1 cellular context compared by ENCODE assay signal in genomic region chr6:33323623-33323948, GRCh38.
TF ChIP-seq lines count a peak whose summit lies in the region.

No MANE protein-coding gene starts in this region.

TF ChIP-seq in HepG2, 621 proteins besides CTCF, POLR2A, EP300 and RAD21 (continued from another document and continues in another):
- no peak for TF ChIP-seq ZBTB40 (IDR thresholded peaks at IDR 0.05)
- 0 out of 2 replicates have a peak, but pooled peaks have one; percentile 39 for TF ChIP-seq ZBTB40 (CRISPR knock-in tag; IDR thresholded peaks at IDR 0.05)
- no peak for TF ChIP-seq ZNF33A (CRISPR knock-in tag; IDR thresholded peaks at IDR 0.05; ENCODE audit: borderline replicate concordance)
- peak; percentile 9; the same call in 1 of the 2 replicates for TF ChIP-seq HIVEP1 (CRISPR knock-in tag; IDR thresholded peaks at IDR 0.05)
- TF ChIP-seq ZBTB25 (CRISPR knock-in tag; IDR thresholded peaks at IDR 0.05) = no peak
- no peak for TF ChIP-seq ATF2 (CRISPR knock-in tag; IDR thresholded peaks at IDR 0.05)
- peak; percentile 13; the same call in 1 of the 2 replicates for TF ChIP-seq SP140L (CRISPR knock-in tag; IDR thresholded peaks at IDR 0.05; ENCODE audit: borderline replicate concordance)
- TF ChIP-seq ZNF121 (CRISPR knock-in tag; IDR thresholded peaks at IDR 0.05) = no peak
- no peak for TF ChIP-seq NRL (CRISPR knock-in tag; IDR thresholded peaks at IDR 0.05; ENCODE audit: borderline replicate concordance)
- peak; percentile 1 for TF ChIP-seq CBX1 (IDR thresholded peaks at IDR 0.05; ENCODE audit: low read depth)
- TF ChIP-seq POGZ (CRISPR knock-in tag; IDR thresholded peaks at IDR 0.05) = no peak
- TF ChIP-seq HDAC1 (CRISPR knock-in tag; IDR thresholded peaks at IDR 0.05) = 0 out of 2 replicates have a peak, but pooled peaks have one; percentile 7
- no peak for TF ChIP-seq AFF4 (CRISPR knock-in tag; IDR thresholded peaks at IDR 0.05)
- TF ChIP-seq ZUFSP (CRISPR knock-in tag; IDR thresholded peaks at IDR 0.05; ENCODE audit: borderline replicate concordance) = no peak
- 0 out of 2 replicates have a peak, but pooled peaks have one; percentile 2 for TF ChIP-seq RNF2 (conservative IDR thresholded peaks at IDR 0.05; ENCODE audit: low read depth)
- TF ChIP-seq ZNF549 (CRISPR knock-in tag; IDR thresholded peaks at IDR 0.05) = no peak
- TF ChIP-seq PCBP2 (optimal IDR thresholded peaks at IDR 0.05; ENCODE audit: low read depth, low read length, poor library complexity, severe bottlenecking) = no peak
- 0 out of 2 replicates have a peak, but pooled peaks have one; percentile 28 for TF ChIP-seq ZNF224 (CRISPR knock-in tag; IDR thresholded peaks at IDR 0.05)
- 0 out of 2 replicates have a peak, but pooled peaks have one; percentile 10 for TF ChIP-seq ZNF253 (CRISPR knock-in tag; IDR thresholded peaks at IDR 0.05; ENCODE audit: borderline replicate concordance)
- no peak for TF ChIP-seq MXI1 (IDR thresholded peaks at IDR 0.05; ENCODE audit: borderline replicate concordance, low read depth, low read length)
- TF ChIP-seq NAIF1 (CRISPR knock-in tag; IDR thresholded peaks at IDR 0.05; ENCODE audit: borderline replicate concordance) = no peak
- no peak for TF ChIP-seq TSC22D2 (CRISPR knock-in tag; IDR thresholded peaks at IDR 0.05; ENCODE audit: borderline replicate concordance)
- no peak for TF ChIP-seq ELK4 (CRISPR knock-in tag; IDR thresholded peaks at IDR 0.05; ENCODE audit: borderline replicate concordance)
- peak; percentile 2; the same call in 1 of the 2 replicates for TF ChIP-seq ZNF564 (CRISPR knock-in tag; IDR thresholded peaks at IDR 0.05)
- TF ChIP-seq ATF1 (CRISPR knock-in tag; IDR thresholded peaks at IDR 0.05) = no peak
- 0 out of 2 replicates have a peak, but pooled peaks have one; percentile 3 for TF ChIP-seq MTERF4 (CRISPR knock-in tag; IDR thresholded peaks at IDR 0.05)
- 0 out of 2 replicates have a peak, but pooled peaks have one; percentile 23 for TF ChIP-seq REXO4 (CRISPR knock-in tag; IDR thresholded peaks at IDR 0.05; ENCODE audit: borderline replicate concordance)
- no peak for TF ChIP-seq ZNF337 (CRISPR knock-in tag; IDR thresholded peaks at IDR 0.05; ENCODE audit: borderline replicate concordance, low read depth)
- peak; percentile 6; the same call in 1 of the 2 replicates for TF ChIP-seq ZKSCAN8 (CRISPR knock-in tag; IDR thresholded peaks at IDR 0.05; ENCODE audit: borderline replicate concordance)
- no peak for TF ChIP-seq THAP8 (CRISPR knock-in tag; IDR thresholded peaks at IDR 0.05; ENCODE audit: borderline replicate concordance)
- TF ChIP-seq BCL3 (CRISPR knock-in tag; IDR thresholded peaks at IDR 0.05) = no peak
